1 cellular context compared by ENCODE assay signal in the genomic region with DNA sequence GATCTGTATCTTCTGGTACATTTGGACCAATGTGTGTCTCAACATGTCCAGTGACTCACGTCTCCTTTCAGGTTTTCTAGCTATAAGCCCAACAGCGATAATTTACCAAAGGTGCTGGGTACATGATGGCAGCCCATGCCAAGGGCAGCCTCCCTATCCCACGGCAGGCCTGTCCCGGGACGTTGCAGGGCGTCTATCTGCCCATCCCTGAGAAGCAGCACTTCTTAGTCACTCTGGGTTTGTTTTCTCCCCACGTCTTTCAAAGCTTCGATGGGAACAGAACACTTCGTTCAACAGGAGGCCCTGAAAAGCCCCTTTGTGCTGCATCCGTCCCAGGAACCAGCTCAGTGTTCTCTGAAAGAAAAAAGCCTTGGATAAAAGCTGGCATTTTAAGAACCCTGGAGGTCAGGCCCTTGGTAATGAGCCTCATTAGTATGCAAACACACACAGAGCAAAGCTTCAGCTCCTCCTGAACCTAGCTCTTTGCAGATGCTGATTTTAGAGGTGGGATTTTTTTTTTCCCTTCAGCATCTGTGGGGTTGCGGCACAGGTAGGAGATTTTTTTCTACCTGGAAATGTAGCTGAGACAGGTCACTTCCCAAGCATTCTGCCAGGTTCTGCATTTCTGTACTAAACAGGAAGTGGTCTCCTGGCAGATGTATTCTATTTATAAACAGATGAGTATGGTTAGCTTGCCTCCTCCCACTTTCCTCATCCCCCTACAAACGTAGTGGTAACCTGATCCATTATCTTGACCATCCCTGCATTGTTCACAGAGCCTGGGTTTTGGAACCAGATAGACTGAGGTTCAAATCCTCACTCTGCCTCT.
TF ChIP-seq lines count a peak whose summit lies in the region.

No MANE protein-coding gene starts in this region.

TF ChIP-seq in H1, 55 proteins besides CTCF, POLR2A, EP300 and RAD21:
- no peak for TF ChIP-seq FOSL1 (IDR thresholded peaks at IDR 0.05; ENCODE audit: insufficient read depth, low read depth, low read length)
- TF ChIP-seq CHD1 (IDR thresholded peaks at IDR 0.05; ENCODE audit: low read depth, low read length) = no peak
- no peak for TF ChIP-seq SP4 (IDR thresholded peaks at IDR 0.05; ENCODE audit: low read length)
- TF ChIP-seq SP2 (IDR thresholded peaks at IDR 0.05; ENCODE audit: low read length) = no peak
- TF ChIP-seq NANOG (IDR thresholded peaks at IDR 0.05; ENCODE audit: insufficient read depth, low read depth, low read length, poor library complexity, severe bottlenecking) = no peak
- peak; percentile 63 for TF ChIP-seq SP1 (IDR thresholded peaks at IDR 0.05; ENCODE audit: low read depth, low read length)
- peak; percentile 60 for TF ChIP-seq POLR2AphosphoS5 (IDR thresholded peaks at IDR 0.05; ENCODE audit: low read depth, low read length)
- TF ChIP-seq, protein P1, sequence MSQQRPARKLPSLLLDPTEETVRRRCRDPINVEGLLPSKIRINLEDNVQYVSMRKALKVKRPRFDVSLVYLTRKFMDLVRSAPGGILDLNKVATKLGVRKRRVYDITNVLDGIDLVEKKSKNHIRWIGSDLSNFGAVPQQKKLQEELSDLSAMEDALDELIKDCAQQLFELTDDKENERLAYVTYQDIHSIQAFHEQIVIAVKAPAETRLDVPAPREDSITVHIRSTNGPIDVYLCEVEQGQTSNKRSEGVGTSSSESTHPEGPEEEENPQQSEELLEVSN (IDR thresholded peaks at IDR 0.05) = no peak
- no peak for TF ChIP-seq JUN (IDR thresholded peaks at IDR 0.05; ENCODE audit: low read depth, low read length)
- TF ChIP-seq, protein P2, sequence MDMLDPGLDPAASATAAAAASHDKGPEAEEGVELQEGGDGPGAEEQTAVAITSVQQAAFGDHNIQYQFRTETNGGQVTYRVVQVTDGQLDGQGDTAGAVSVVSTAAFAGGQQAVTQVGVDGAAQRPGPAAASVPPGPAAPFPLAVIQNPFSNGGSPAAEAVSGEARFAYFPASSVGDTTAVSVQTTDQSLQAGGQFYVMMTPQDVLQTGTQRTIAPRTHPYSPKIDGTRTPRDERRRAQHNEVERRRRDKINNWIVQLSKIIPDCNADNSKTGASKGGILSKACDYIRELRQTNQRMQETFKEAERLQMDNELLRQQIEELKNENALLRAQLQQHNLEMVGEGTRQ (IDR thresholded peaks at IDR 0.05; ENCODE audit: low read length) = no peak
- no peak for TF ChIP-seq KDM5A (IDR thresholded peaks at IDR 0.05; ENCODE audit: low read length)
- no peak for TF ChIP-seq GABPA (IDR thresholded peaks at IDR 0.05; ENCODE audit: borderline replicate concordance, insufficient read depth, low read length)
- peak; percentile 98 for TF ChIP-seq TAF7 (optimal IDR thresholded peaks at IDR 0.05; ENCODE audit: borderline replicate concordance, low read depth, low read length)
- no peak for TF ChIP-seq CEBPB (IDR thresholded peaks at IDR 0.05; ENCODE audit: low read depth, low read length)
- TF ChIP-seq, protein P3, sequence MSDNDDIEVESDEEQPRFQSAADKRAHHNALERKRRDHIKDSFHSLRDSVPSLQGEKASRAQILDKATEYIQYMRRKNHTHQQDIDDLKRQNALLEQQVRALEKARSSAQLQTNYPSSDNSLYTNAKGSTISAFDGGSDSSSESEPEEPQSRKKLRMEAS (IDR thresholded peaks at IDR 0.05) = no peak
- TF ChIP-seq TAF1 (IDR thresholded peaks at IDR 0.05; ENCODE audit: low read depth, low read length) = peak; percentile 90
- TF ChIP-seq, protein P4, sequence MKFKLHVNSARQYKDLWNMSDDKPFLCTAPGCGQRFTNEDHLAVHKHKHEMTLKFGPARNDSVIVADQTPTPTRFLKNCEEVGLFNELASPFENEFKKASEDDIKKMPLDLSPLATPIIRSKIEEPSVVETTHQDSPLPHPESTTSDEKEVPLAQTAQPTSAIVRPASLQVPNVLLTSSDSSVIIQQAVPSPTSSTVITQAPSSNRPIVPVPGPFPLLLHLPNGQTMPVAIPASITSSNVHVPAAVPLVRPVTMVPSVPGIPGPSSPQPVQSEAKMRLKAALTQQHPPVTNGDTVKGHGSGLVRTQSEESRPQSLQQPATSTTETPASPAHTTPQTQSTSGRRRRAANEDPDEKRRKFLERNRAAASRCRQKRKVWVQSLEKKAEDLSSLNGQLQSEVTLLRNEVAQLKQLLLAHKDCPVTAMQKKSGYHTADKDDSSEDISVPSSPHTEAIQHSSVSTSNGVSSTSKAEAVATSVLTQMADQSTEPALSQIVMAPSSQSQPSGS (IDR thresholded peaks at IDR 0.05; ENCODE audit: low read length) = no peak
- TF ChIP-seq ZNF274 (IDR thresholded peaks at IDR 0.05; ENCODE audit: borderline replicate concordance, extremely low read depth, low read length) = no peak
- no peak for TF ChIP-seq TCF12 (IDR thresholded peaks at IDR 0.05; ENCODE audit: low read depth, low read length)
- TF ChIP-seq POU5F1 (IDR thresholded peaks at IDR 0.05; ENCODE audit: low read depth, low read length) = no peak
- no peak for TF ChIP-seq BRCA1 (IDR thresholded peaks at IDR 0.05; ENCODE audit: low read depth, low read length)
- no peak for TF ChIP-seq SAP30 (IDR thresholded peaks at IDR 0.05; ENCODE audit: insufficient read depth, insufficient replicate concordance, low read length)
- no peak for TF ChIP-seq GTF2F1 (IDR thresholded peaks at IDR 0.05; ENCODE audit: borderline replicate concordance, low read depth, low read length)
- TF ChIP-seq CTBP2 (IDR thresholded peaks at IDR 0.05; ENCODE audit: borderline replicate concordance, insufficient read depth, insufficient read length, low read length) = no peak
- 0 out of 2 replicates have a peak, but pooled peaks have one; percentile 10 for TF ChIP-seq SIX5 (IDR thresholded peaks at IDR 0.05; ENCODE audit: low read depth, low read length)
- no peak for TF ChIP-seq TEAD4 (IDR thresholded peaks at IDR 0.05; ENCODE audit: low read depth, low read length)
- no peak for TF ChIP-seq RXRA (IDR thresholded peaks at IDR 0.05; ENCODE audit: insufficient read depth, low read depth, low read length)
- no peak for TF ChIP-seq CBX8 (IDR thresholded peaks at IDR 0.05; ENCODE audit: borderline replicate concordance, low read depth, low read length)
- TF ChIP-seq BCL11A (IDR thresholded peaks at IDR 0.05; ENCODE audit: low read depth in 2 of 2, low read length in 2 of 2) = no peak
- peak; percentile 76 for TF ChIP-seq TBP (IDR thresholded peaks at IDR 0.05; ENCODE audit: low read depth, low read length)
- TF ChIP-seq, protein P5, sequence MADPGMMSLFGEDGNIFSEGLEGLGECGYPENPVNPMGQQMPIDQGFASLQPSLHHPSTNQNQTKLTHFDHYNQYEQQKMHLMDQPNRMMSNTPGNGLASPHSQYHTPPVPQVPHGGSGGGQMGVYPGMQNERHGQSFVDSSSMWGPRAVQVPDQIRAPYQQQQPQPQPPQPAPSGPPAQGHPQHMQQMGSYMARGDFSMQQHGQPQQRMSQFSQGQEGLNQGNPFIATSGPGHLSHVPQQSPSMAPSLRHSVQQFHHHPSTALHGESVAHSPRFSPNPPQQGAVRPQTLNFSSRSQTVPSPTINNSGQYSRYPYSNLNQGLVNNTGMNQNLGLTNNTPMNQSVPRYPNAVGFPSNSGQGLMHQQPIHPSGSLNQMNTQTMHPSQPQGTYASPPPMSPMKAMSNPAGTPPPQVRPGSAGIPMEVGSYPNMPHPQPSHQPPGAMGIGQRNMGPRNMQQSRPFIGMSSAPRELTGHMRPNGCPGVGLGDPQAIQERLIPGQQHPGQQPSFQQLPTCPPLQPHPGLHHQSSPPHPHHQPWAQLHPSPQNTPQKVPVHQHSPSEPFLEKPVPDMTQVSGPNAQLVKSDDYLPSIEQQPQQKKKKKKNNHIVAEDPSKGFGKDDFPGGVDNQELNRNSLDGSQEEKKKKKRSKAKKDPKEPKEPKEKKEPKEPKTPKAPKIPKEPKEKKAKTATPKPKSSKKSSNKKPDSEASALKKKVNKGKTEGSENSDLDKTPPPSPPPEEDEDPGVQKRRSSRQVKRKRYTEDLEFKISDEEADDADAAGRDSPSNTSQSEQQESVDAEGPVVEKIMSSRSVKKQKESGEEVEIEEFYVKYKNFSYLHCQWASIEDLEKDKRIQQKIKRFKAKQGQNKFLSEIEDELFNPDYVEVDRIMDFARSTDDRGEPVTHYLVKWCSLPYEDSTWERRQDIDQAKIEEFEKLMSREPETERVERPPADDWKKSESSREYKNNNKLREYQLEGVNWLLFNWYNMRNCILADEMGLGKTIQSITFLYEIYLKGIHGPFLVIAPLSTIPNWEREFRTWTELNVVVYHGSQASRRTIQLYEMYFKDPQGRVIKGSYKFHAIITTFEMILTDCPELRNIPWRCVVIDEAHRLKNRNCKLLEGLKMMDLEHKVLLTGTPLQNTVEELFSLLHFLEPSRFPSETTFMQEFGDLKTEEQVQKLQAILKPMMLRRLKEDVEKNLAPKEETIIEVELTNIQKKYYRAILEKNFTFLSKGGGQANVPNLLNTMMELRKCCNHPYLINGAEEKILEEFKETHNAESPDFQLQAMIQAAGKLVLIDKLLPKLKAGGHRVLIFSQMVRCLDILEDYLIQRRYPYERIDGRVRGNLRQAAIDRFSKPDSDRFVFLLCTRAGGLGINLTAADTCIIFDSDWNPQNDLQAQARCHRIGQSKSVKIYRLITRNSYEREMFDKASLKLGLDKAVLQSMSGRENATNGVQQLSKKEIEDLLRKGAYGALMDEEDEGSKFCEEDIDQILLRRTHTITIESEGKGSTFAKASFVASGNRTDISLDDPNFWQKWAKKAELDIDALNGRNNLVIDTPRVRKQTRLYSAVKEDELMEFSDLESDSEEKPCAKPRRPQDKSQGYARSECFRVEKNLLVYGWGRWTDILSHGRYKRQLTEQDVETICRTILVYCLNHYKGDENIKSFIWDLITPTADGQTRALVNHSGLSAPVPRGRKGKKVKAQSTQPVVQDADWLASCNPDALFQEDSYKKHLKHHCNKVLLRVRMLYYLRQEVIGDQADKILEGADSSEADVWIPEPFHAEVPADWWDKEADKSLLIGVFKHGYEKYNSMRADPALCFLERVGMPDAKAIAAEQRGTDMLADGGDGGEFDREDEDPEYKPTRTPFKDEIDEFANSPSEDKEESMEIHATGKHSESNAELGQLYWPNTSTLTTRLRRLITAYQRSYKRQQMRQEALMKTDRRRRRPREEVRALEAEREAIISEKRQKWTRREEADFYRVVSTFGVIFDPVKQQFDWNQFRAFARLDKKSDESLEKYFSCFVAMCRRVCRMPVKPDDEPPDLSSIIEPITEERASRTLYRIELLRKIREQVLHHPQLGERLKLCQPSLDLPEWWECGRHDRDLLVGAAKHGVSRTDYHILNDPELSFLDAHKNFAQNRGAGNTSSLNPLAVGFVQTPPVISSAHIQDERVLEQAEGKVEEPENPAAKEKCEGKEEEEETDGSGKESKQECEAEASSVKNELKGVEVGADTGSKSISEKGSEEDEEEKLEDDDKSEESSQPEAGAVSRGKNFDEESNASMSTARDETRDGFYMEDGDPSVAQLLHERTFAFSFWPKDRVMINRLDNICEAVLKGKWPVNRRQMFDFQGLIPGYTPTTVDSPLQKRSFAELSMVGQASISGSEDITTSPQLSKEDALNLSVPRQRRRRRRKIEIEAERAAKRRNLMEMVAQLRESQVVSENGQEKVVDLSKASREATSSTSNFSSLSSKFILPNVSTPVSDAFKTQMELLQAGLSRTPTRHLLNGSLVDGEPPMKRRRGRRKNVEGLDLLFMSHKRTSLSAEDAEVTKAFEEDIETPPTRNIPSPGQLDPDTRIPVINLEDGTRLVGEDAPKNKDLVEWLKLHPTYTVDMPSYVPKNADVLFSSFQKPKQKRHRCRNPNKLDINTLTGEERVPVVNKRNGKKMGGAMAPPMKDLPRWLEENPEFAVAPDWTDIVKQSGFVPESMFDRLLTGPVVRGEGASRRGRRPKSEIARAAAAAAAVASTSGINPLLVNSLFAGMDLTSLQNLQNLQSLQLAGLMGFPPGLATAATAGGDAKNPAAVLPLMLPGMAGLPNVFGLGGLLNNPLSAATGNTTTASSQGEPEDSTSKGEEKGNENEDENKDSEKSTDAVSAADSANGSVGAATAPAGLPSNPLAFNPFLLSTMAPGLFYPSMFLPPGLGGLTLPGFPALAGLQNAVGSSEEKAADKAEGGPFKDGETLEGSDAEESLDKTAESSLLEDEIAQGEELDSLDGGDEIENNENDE (IDR thresholded peaks at IDR 0.05; ENCODE audit: insufficient replicate concordance, low read length) = peak; percentile 66
- TF ChIP-seq RBBP5 (IDR thresholded peaks at IDR 0.05; ENCODE audit: borderline replicate concordance, low read depth, low read length) = peak; percentile 99
- TF ChIP-seq KDM4A (IDR thresholded peaks at IDR 0.05; ENCODE audit: low read depth, low read length, severe bottlenecking) = no peak
- TF ChIP-seq CHD2 (IDR thresholded peaks at IDR 0.05; ENCODE audit: low read length) = no peak; the same call in 1 of the 2 replicates
- peak; percentile 94 for TF ChIP-seq ASH2L (IDR thresholded peaks at IDR 0.05; ENCODE audit: low read length)
- TF ChIP-seq SRF (IDR thresholded peaks at IDR 0.05; ENCODE audit: low read depth, low read length) = no peak
- TF ChIP-seq CBX5 (IDR thresholded peaks at IDR 0.05; ENCODE audit: low read depth, low read length) = no peak
- TF ChIP-seq EGR1 (IDR thresholded peaks at IDR 0.05; ENCODE audit: borderline replicate concordance, low read depth, low read length) = no peak
- 0 out of 4 replicates have a peak, but pooled peaks of 1 of the 2 experiments have one; percentile 15 for TF ChIP-seq HDAC2 (IDR thresholded peaks at IDR 0.05; ENCODE audit: borderline replicate concordance in 1 of 2, low read depth in 2 of 2, low read length in 2 of 2)
- TF ChIP-seq RNF2 (IDR thresholded peaks at IDR 0.05; ENCODE audit: borderline replicate concordance, low read depth, low read length, missing control alignments, poor library complexity, severe bottlenecking) = no peak
- no peak for TF ChIP-seq MAFK (IDR thresholded peaks at IDR 0.05; ENCODE audit: low read depth, low read length)
- TF ChIP-seq SIN3A (conservative IDR thresholded peaks at IDR 0.05 in 1 of 2, IDR thresholded peaks at IDR 0.05 in 1 of 2; ENCODE audit: low read depth in 1 of 2, low read length in 2 of 2) = no peak
- no peak for TF ChIP-seq PHF8 (conservative IDR thresholded peaks at IDR 0.05; ENCODE audit: low read depth, low read length)
- 0 out of 2 replicates have a peak, but pooled peaks have one; percentile 6 for TF ChIP-seq JUND (IDR thresholded peaks at IDR 0.05; ENCODE audit: low read length)
- TF ChIP-seq SUZ12 (IDR thresholded peaks at IDR 0.05; ENCODE audit: low read length) = no peak
- no peak for TF ChIP-seq EZH2 (IDR thresholded peaks at IDR 0.05; ENCODE audit: low read depth, low read length, severe bottlenecking)
- TF ChIP-seq ATF3 (IDR thresholded peaks at IDR 0.05; ENCODE audit: insufficient read depth, low read depth, low read length) = no peak
- no peak for TF ChIP-seq NRF1 (IDR thresholded peaks at IDR 0.05; ENCODE audit: low read depth, low read length)
- no peak for TF ChIP-seq RFX5 (IDR thresholded peaks at IDR 0.05; ENCODE audit: borderline replicate concordance, low read depth, low read length)
- TF ChIP-seq YY1 (IDR thresholded peaks at IDR 0.05; ENCODE audit: low read depth, low read length) = no peak; the same call in 1 of the 2 replicates
- TF ChIP-seq HDAC6 (IDR thresholded peaks at IDR 0.05; ENCODE audit: low read depth, low read length) = no peak
- TF ChIP-seq KDM1A (IDR thresholded peaks at IDR 0.05; ENCODE audit: borderline replicate concordance, low read length) = no peak
- TF ChIP-seq CREB1 (IDR thresholded peaks at IDR 0.05) = no peak; the same call in 1 of the 2 replicates
- no peak for TF ChIP-seq BACH1 (IDR thresholded peaks at IDR 0.05; ENCODE audit: low read length)
- no peak for TF ChIP-seq SIRT6 (IDR thresholded peaks at IDR 0.05; ENCODE audit: low read length)
